21 cellular contexts compared by ENCODE assay signal in the genomic region with DNA sequence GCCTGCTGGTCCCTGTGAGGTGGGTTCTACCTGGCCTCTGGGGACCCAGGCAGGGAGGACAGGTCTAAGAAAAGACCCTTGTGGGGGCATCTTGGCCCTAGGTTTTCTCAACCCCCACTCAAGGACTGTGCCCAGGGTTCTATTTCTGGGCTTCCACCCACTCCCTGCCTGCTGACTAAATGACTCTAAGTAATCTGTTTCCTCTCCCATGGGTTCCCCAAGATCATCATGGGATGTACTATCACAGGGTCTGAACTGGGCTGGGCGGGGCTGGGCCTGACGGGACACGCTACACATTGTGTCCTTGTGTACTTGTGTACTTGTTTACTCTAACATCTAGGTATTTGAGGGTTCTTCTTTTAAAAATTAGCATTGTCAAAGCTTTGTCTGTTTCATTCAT. TPM values are rescaled to one million over a fixed set of nuclear protein-coding genes. Genes with fewer than 3 reads are reported as not detected.
"Had no signal": no experiment of that assay in that cellular context is flagged by ENCODE, and none has a peak within 500 bp of the region (broad histone marks: within the 10 kb centered on the region; RNA-seq: fewer than 3 reads in every experiment).

No MANE protein-coding gene starts in this region.

- ATAC-seq: activated naive CD8-positive, alpha-beta T cell treated with anti-CD3 and anti-CD28 coated beads, Interleukin-2, amount 50 U/mL, for 24 hours; foreskin keratinocyte; sciatic nerve; WTC11 had no signal

- H3K4me1 Mint-ChIP-seq: activated naive CD8-positive, alpha-beta T cell treated with anti-CD3 and anti-CD28 coated beads, Interleukin-2, amount 50 U/mL, for 24 hours; brain; immature natural killer cell; nephron; WTC11 had no signal

- H3K4me3 Mint-ChIP-seq: activated naive CD8-positive, alpha-beta T cell treated with anti-CD3 and anti-CD28 coated beads, Interleukin-2, amount 50 U/mL, for 24 hours; activated T-cell treated with anti-CD3 and anti-CD28 coated beads, Interleukin-2, amount 50 U/mL, for 24 hours; brain; immature natural killer cell; nephron; T-helper 1 cell treated with Interleukin-12 subunit alpha and Interleukin-12 subunit beta and Interleukin-4 antibody, amounts not matched to agents 30 μg/mL and 1 μg/mL, for 36 hours; WTC11 had no signal

- DNase-seq: activated CD4-positive, alpha-beta T cell treated with anti-CD3 and anti-CD28 coated beads, Interleukin-2, amount 50 U/mL, for 4 hours; activated CD8-positive, alpha-beta memory T cell treated with anti-CD3 and anti-CD28 coated beads for 24 hours; activated CD8-positive, alpha-beta memory T cell treated with anti-CD3 and anti-CD28 coated beads, Interleukin-2, amount 50 U/mL, for 4 hours; activated naive CD4-positive, alpha-beta T cell treated with anti-CD3 and anti-CD28 coated beads, Interleukin-2, amount 50 U/mL, for 16 hours; activated naive CD8-positive, alpha-beta T cell treated with anti-CD3 and anti-CD28 coated beads, Interleukin-2, amount 50 U/mL, for 24 hours; activated T-cell treated with anti-CD3 and anti-CD28 coated beads, Interleukin-2, amount 50 U/mL, for 24 hours; dermis blood vessel endothelial cell; effector memory CD4-positive, alpha-beta T cell; foreskin keratinocyte; immature natural killer cell; mesenchymal stem cell; stimulated activated CD4-positive, alpha-beta T cell treated with anti-CD3 and anti-CD28 coated beads, Interleukin-2, amount 100 ng/mL, for 48 hours; stimulated activated naive CD4-positive, alpha-beta T cell; T1000; upper lobe of left lung had no signal

- H3K36me3 ChIP-seq: thoracic aorta, upper lobe of left lung had no signal

- H3K27ac ChIP-seq: foreskin keratinocyte, thoracic aorta, upper lobe of left lung had no signal

- H3K4me1 ChIP-seq: foreskin keratinocyte, upper lobe of left lung had no signal

- H3K27me3 ChIP-seq: upper lobe of left lung had no signal

- H3K27ac Mint-ChIP-seq: activated naive CD8-positive, alpha-beta T cell treated with anti-CD3 and anti-CD28 coated beads, Interleukin-2, amount 50 U/mL, for 24 hours; activated T-cell treated with anti-CD3 and anti-CD28 coated beads, Interleukin-2, amount 50 U/mL, for 24 hours; brain; immature natural killer cell; nephron; T-helper 1 cell treated with Interleukin-12 subunit alpha and Interleukin-12 subunit beta and Interleukin-4 antibody, amounts not matched to agents 30 μg/mL and 1 μg/mL, for 36 hours; WTC11 had no signal

- H3K4me3 ChIP-seq: thoracic aorta, upper lobe of left lung had no signal

RNA-seq across cellular contexts. Expression of a gene that starts 10.4 kb away (rescaled TPM):
- total RNA-seq: foreskin keratinocyte had no signal
- polyA plus RNA-seq: foreskin keratinocyte, immature natural killer cell had no signal

RNA-seq across cellular contexts. Expression of a gene that starts 53.4 kb away (rescaled TPM):
- total RNA-seq: foreskin keratinocyte had no signal
- polyA plus RNA-seq: foreskin keratinocyte, immature natural killer cell had no signal
